Comparison of ENCODE assay signal across 1 cellular context in the genomic region with DNA sequence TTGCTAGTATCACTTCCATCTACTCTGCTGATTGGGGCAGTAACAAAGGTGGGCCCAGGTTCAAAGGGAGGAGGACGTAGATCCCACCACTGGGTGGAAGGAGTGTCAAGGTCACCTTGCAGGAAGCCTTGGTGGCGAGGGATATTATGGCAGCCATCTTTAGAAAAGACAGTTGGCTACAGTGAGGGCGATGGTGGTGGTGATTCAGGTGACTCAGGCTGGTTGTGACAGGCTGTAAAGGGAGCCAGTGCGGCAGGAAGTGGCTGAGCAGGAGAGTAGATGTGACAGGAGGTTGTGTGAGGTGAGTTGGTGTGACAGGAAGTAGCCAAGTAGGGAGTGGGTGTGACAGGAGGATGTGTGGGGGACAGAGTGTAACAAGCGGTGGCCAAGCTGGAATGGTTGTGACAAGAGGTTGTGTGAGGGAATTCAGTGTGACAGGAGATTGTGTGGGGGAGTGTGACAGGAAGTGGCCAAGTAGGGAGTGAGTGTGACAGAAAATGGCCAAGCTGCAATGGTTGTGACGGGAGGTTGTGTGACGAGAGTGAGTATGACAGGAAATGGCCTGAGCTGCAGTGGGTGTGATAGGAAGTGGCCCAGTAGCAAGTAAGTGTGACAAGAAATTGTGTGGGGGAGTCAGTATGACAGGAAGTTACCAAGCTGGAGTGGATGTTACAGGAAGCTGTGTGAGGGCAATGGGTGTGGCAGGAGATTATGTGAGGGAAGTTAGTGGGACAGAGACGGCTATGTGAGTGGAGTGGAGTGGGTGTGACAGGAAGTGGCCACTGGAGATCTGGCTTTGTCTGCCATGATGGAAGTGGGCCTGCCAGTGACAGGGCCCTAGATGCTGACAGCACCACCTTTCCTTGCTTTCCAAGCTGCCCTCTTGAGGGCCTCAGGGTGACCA.
TF ChIP-seq lines count a peak whose summit lies in the region.

No MANE protein-coding gene starts in this region.

TF ChIP-seq in HEK293, 187 proteins besides CTCF, POLR2A, EP300 and RAD21 (continued from another document):
- TF ChIP-seq, protein P1, sequence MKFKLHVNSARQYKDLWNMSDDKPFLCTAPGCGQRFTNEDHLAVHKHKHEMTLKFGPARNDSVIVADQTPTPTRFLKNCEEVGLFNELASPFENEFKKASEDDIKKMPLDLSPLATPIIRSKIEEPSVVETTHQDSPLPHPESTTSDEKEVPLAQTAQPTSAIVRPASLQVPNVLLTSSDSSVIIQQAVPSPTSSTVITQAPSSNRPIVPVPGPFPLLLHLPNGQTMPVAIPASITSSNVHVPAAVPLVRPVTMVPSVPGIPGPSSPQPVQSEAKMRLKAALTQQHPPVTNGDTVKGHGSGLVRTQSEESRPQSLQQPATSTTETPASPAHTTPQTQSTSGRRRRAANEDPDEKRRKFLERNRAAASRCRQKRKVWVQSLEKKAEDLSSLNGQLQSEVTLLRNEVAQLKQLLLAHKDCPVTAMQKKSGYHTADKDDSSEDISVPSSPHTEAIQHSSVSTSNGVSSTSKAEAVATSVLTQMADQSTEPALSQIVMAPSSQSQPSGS (tag by site-specific recombination; IDR thresholded peaks at IDR 0.05; ENCODE audit: low read depth), result no peak
- TF ChIP-seq KLF1 (tag by site-specific recombination; IDR thresholded peaks at IDR 0.05), result no peak
- TF ChIP-seq, protein P2, sequence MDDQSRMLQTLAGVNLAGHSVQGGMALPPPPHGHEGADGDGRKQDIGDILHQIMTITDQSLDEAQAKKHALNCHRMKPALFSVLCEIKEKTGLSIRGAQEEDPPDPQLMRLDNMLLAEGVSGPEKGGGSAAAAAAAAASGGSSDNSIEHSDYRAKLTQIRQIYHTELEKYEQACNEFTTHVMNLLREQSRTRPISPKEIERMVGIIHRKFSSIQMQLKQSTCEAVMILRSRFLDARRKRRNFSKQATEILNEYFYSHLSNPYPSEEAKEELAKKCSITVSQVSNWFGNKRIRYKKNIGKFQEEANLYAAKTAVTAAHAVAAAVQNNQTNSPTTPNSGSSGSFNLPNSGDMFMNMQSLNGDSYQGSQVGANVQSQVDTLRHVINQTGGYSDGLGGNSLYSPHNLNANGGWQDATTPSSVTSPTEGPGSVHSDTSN (CRISPR knock-in tag; IDR thresholded peaks at IDR 0.05), result peak; percentile 26; the same call in 1 of the 2 replicates
TF ChIP-seq in HEK293: peak in this region for 13.
